ENCODE assay signal across 19 cellular contexts in the genomic region with DNA sequence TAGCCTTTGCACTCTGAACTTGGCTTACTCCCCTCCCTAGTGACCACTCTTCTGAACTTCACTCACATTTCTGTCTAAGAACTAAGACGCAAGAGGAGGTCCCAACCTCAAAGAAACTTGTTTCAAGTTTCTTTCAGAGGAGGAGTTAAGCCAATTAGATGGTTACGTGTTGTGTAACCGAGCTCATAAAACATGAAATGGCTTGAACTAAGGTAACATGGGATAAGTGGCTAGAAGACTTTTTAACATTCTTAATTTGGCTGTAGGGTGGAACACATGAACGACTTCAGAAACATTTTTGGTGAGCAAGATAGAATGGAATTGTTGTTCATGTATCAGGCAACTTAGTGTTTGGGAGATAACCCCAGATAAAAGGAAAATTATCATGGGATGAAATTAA. TPM values are rescaled to one million over a fixed set of nuclear protein-coding genes. Genes with fewer than 3 reads are reported as not detected.
DNase-seq lines count a peak whose midpoint lies in the region; ATAC-seq, FAIRE-seq and TF ChIP-seq lines count a peak whose summit lies in the region.
"Had no signal": no experiment of that assay in that cellular context is flagged by ENCODE, and none has a peak within 500 bp of the region (broad histone marks: within the 10 kb centered on the region; RNA-seq: fewer than 3 reads in every experiment).

No MANE protein-coding gene starts in this region.

- DNase-seq in A549 (ENCODE audit: low read depth in 1 of 2, low spot score in 1 of 2) (no peak), NB4 (ENCODE audit: low read depth) (peak; percentile 10), fibroblast of the aortic adventitia (ENCODE audit: low read depth) (peak; percentile 11), GM23338 (ENCODE audit: low spot score) (no peak), COR-L47 (lab: John Stamatoyannopoulos, UW) (no peak)
- DNase-seq: AML-193; CD4-positive, alpha-beta T cell; DMS153; DMS79 treated with DMSO at 0.1 percent for 48 hours; GF-D8; GM23248; HCEC 1CT had no signal

- H3F3A ChIP-seq in GM23338 (replicated peaks; ENCODE audit: low read depth): no peaks in the 10 kb centered on the region

- no peaks in the 10 kb centered on the region for H3K9me3 ChIP-seq in A549

- no peaks in the 10 kb centered on the region for H3K36me3 ChIP-seq in GM23338 (ENCODE audit: insufficient read depth)

- WGBS in A549 (ENCODE audit: missing lambda C conversion rate): 85% methylated on average over 4 of the region's 4 CpGs

- CTCF ChIA-PET in A549 (lab: Yijun Ruan, JAX): interaction anchor here (1.3 to 5.2 kb wide), 3 partner anchors 10 to 457 kb away, joined by 3 to 37 read pairs (median 10); no protein-coding TSS in a partner anchor

- no peaks in the 10 kb centered on the region for H3K79me2 ChIP-seq in GM23338 (replicated peaks; ENCODE audit: insufficient read depth)

- no peaks in the 10 kb centered on the region for H3K9me3 Mint-ChIP-seq in nephron
- no peaks in the 10 kb centered on the region for H3K9me3 Mint-ChIP-seq in GM23338
- H3K9me3 Mint-ChIP-seq: CD4-positive, alpha-beta T cell had no signal

- H3K27me3 ChIP-seq in GM23338 (ENCODE audit: insufficient read depth): no peaks in the 10 kb centered on the region

- H3K4me3 Mint-ChIP-seq in nephron (no peak overlapping the region), GM23338 (no peak overlapping the region)
- H3K4me3 Mint-ChIP-seq: CD4-positive, alpha-beta T cell had no signal

- H3K27me3 Mint-ChIP-seq in nephron (ENCODE audit: low read depth) (peaks cover 6% of the 10 kb centered on the region), GM23338 (ENCODE audit: insufficient read depth, low read depth, poor library complexity) (peaks cover 11% of the 10 kb centered on the region)

- H3K4me1 Mint-ChIP-seq in nephron (peaks cover 40% of the 10 kb centered on the region), GM23338 (peaks cover 5% of the 10 kb centered on the region; the same call in 2 of the 3 replicates)

- no peak for TF ChIP-seq POLR2A in A549 (IDR thresholded peaks at IDR 0.05; ENCODE audit: low read length)
- TF ChIP-seq POLR2A in NB4 (IDR thresholded peaks at IDR 0.05; ENCODE audit: extremely low read depth, insufficient read length): no peak

- H3K4me3 ChIP-seq in A549 (no peak overlapping the region), NB4 (ENCODE audit: low read depth, low read length) (no peak overlapping the region), fibroblast of the aortic adventitia (ENCODE audit: low read depth, low read length) (no peak overlapping the region), GM23338 (no peak overlapping the region)
- H3K4me3 ChIP-seq: GM12878, GM23248 had no signal

- no peak overlapping the region for H2AFZ ChIP-seq in GM23338
- H2AFZ ChIP-seq: GM23248 had no signal

- H3K4me1 ChIP-seq in A549 (no peaks in the 10 kb centered on the region), GM23338 (ENCODE audit: insufficient read depth) (peaks cover 12% of the 10 kb centered on the region; the same call in 1 of the 2 replicates)

- H3K36me3 Mint-ChIP-seq in nephron (ENCODE audit: low read depth): no peaks in the 10 kb centered on the region
- H3K36me3 Mint-ChIP-seq in GM23338 (ENCODE audit: low read depth): no peaks in the 10 kb centered on the region

- no peaks in the 10 kb centered on the region for H4K20me1 ChIP-seq in GM23338 (replicated peaks; ENCODE audit: insufficient read depth)

- ATAC-seq in A549 (no peak), GM23338 (no peak), HG02981 (IDR thresholded peaks at IDR 0.05; ENCODE audit: unreplicated experiment) (no peak), HG03520 (IDR thresholded peaks at IDR 0.05; ENCODE audit: unreplicated experiment) (no peak)
- ATAC-seq: GM12878 had no signal

- FAIRE-seq in A549 (lab: Jason Lieb, UNC): peak; percentile 76
- FAIRE-seq: GM12878, H54 had no signal

- H3K27ac Mint-ChIP-seq in nephron: peak overlapping the region in 2 of 3 experiments; percentile 3 to 47
- H3K27ac Mint-ChIP-seq in GM23338: no peak overlapping the region
- H3K27ac Mint-ChIP-seq: CD4-positive, alpha-beta T cell had no signal

- TF ChIP-seq CTCF in A549 (IDR thresholded peaks at IDR 0.05) (no peak), NB4 (IDR thresholded peaks at IDR 0.05; ENCODE audit: low read depth, low read length) (no peak), fibroblast of the aortic adventitia (IDR thresholded peaks at IDR 0.05; ENCODE audit: insufficient read depth, low read length) (no peak), nephron (IDR thresholded peaks at IDR 0.05; ENCODE audit: unreplicated experiment in 3 of 3) (no peak), GM23338 (conservative IDR thresholded peaks at IDR 0.05; ENCODE audit: low read depth in 2 of 2) (no peak)

- no peak for TF ChIP-seq EP300 in A549 (IDR thresholded peaks at IDR 0.05)

- no peak overlapping the region for H3K27ac ChIP-seq in A549
- no peak overlapping the region for H3K27ac ChIP-seq in GM23338 (ENCODE audit: low read depth)
- H3K27ac ChIP-seq: C4-2B, GM23248, KMS-11 had no signal

- POLR2A ChIA-PET in A549 (lab: Yijun Ruan, JAX): no interaction called here

- peaks cover 11% of the 10 kb centered on the region; the same call in 1 of the 2 replicates for H3K9me2 ChIP-seq in GM23338 (ENCODE audit: insufficient read depth)

- no peak overlapping the region for H3K4me2 ChIP-seq in A549
- H3K4me2 ChIP-seq in GM23338: no peak overlapping the region
- H3K4me2 ChIP-seq: KMS-11 had no signal

- no peak for TF ChIP-seq RAD21 in A549 (conservative IDR thresholded peaks at IDR 0.05 in 1 of 2, IDR thresholded peaks at IDR 0.05 in 1 of 2)

TF ChIP-seq in A549, 52 proteins besides CTCF, POLR2A, EP300 and RAD21:
- TF ChIP-seq JUN (IDR thresholded peaks at IDR 0.05) (no peak), TP53 (CRISPR knock-in tag; IDR thresholded peaks at IDR 0.05) (no peak), HES2 (IDR thresholded peaks at IDR 0.05) (no peak), FOXS1 (CRISPR knock-in tag; IDR thresholded peaks at IDR 0.05) (no peak), CEBPB (IDR thresholded peaks at IDR 0.05) (no peak), RCOR1 (IDR thresholded peaks at IDR 0.05; ENCODE audit: low read depth, low read length) (no peak), RARB (CRISPR knock-in tag; IDR thresholded peaks at IDR 0.05) (no peak), POLR2AphosphoS2 (conservative IDR thresholded peaks at IDR 0.05; ENCODE audit: low read length) (no peak), ZFP36 (IDR thresholded peaks at IDR 0.05; ENCODE audit: borderline replicate concordance, partially characterized antibody) (no peak), NFE2L2 (conservative IDR thresholded peaks at IDR 0.05; ENCODE audit: low read length) (no peak), HOXB5 (CRISPR knock-in tag; IDR thresholded peaks at IDR 0.05) (no peak), KDM1A (IDR thresholded peaks at IDR 0.05; ENCODE audit: low read depth) (no peak), JUNB (IDR thresholded peaks at IDR 0.05) (no peak), TFCP2L1 (CRISPR knock-in tag; IDR thresholded peaks at IDR 0.05) (no peak)

TF ChIP-seq in GM23338, 12 proteins besides CTCF, POLR2A, EP300 and RAD21:
- no peak for TF ChIP-seq EZH2 (IDR thresholded peaks at IDR 0.05; ENCODE audit: low read depth, unreplicated experiment)
- no peak for TF ChIP-seq REST (IDR thresholded peaks at IDR 0.05; ENCODE audit: unreplicated experiment)
- no peak for TF ChIP-seq NANOG (IDR thresholded peaks at IDR 0.05; ENCODE audit: borderline replicate concordance)
- no peak for TF ChIP-seq EZH2phosphoT487 (IDR thresholded peaks at IDR 0.05; ENCODE audit: unreplicated experiment)
- no peak for TF ChIP-seq CREB1 (CRISPR knock-in tag; IDR thresholded peaks at IDR 0.05; ENCODE audit: low read depth)
- TF ChIP-seq ZNF331 (CRISPR knock-in tag; IDR thresholded peaks at IDR 0.05; ENCODE audit: low read depth): no peak
TF ChIP-seq in GM23338: peak in this region for 0.

RNA-seq across cellular contexts. Expression of gene SEC61G, which starts 39.6 kb away (rescaled TPM):
- polyA plus RNA-seq in A549 (2011; rRNA removed) (290 and 356 TPM in 2 replicates), A549 (2017; fragmentation: RNase III; extraction: RNeasy Plus Mini Kit Qiagen cat#74134 plus additional on column Dnase treatment) (394 to 427 TPM (median 421 TPM) in 3 replicates), GM23338 (2016; fragmentation: Nextera tagmentation; extraction: Ambion mirVana) (483 and 497 TPM in 2 replicates)
- 127 and 162 TPM in 2 replicates for polyA plus RNA-seq in A549 (2012; cell fraction: cytosol; rRNA removed)
- 34.5 and 120 TPM in 2 replicates for polyA plus RNA-seq in A549 (2012; cell fraction: nucleus; rRNA removed)
- polyA minus RNA-seq in A549 (2011; rRNA and poly(A)+ RNA removed): 79.3 and 85.4 TPM in 2 replicates
- total RNA-seq in fibroblast of the aortic adventitia (ENCODE audit: low replicate concordance): 190 and 764 TPM in 2 replicates
- 350 and 503 TPM in 2 replicates for total RNA-seq in GM23338 (2014; rRNA removed; shearing (Covaris generic))

Comparison
In these comparisons a context has a peak if more than half of its experiments do, and no peak if none do; other contexts are left out.
1. DNase-seq: peak in NB4 (single experiment) and fibroblast of the aortic adventitia (single experiment); none in A549 (0 of 2), GM23338 (single experiment) and COR-L47 (single experiment).